In genomic region chr2:121090088-121090715, GRCh38 we compare ENCODE assay signal across 18 cellular contexts.
DNase-seq lines count a peak whose midpoint lies in the region; ATAC-seq and TF ChIP-seq lines count a peak whose summit lies in the region.
"Had no signal": no experiment of that assay in that cellular context is flagged by ENCODE, and none has a peak within 500 bp of the region (broad histone marks: within the 10 kb centered on the region; RNA-seq: fewer than 3 reads in every experiment).

No MANE protein-coding gene starts in this region.

- H3K9me3 Mint-ChIP-seq in CD14-positive monocyte (peaks cover 0 to 11% (median 0%) of the 10 kb centered on the region in 7 donors), GM23338 (peaks cover 10% of the 10 kb centered on the region; the same call in 2 of the 3 replicates)
- H3K9me3 Mint-ChIP-seq: CD8-positive, alpha-beta T cell had no signal

- no peaks in the 10 kb centered on the region for H3K79me2 ChIP-seq in GM23338 (replicated peaks; ENCODE audit: insufficient read depth)

- no peaks in the 10 kb centered on the region for H3K36me3 ChIP-seq in H7 (replicated peaks; ENCODE audit: control insufficient read depth, insufficient read depth, low read length)
- no peaks in the 10 kb centered on the region for H3K36me3 ChIP-seq in SJCRH30
- no peaks in the 10 kb centered on the region for H3K36me3 ChIP-seq in neuronal stem cell (replicated peaks in 1 of 2; ENCODE audit: control insufficient read depth in 2 of 2, insufficient read depth in 2 of 2, low read length in 2 of 2)
- H3K36me3 ChIP-seq in GM23338 (ENCODE audit: insufficient read depth): no peaks in the 10 kb centered on the region
- H3K36me3 ChIP-seq: BE2C had no signal

- H4K8ac ChIP-seq in neuronal stem cell (ENCODE audit: low read depth, low read length): no peak overlapping the region

- no peak for TF ChIP-seq CTCF in CD14-positive monocyte (IDR thresholded peaks at IDR 0.05)
- no peak for TF ChIP-seq CTCF in GM23338 (conservative IDR thresholded peaks at IDR 0.05; ENCODE audit: low read depth in 2 of 2)

- H2BK15ac ChIP-seq in neuronal stem cell (ENCODE audit: low read length): no peak overlapping the region

- no peaks in the 10 kb centered on the region for H3K27me3 ChIP-seq in H7 (ENCODE audit: control insufficient read depth, insufficient read depth, low read length)
- no peaks in the 10 kb centered on the region for H3K27me3 ChIP-seq in SJCRH30
- peaks cover 0 to 24% (median 0%) of the 10 kb centered on the region in 3 experiments for H3K27me3 ChIP-seq in neuronal stem cell (ENCODE audit: control insufficient read depth in 3 of 3, insufficient read depth in 3 of 3, low read depth in 1 of 3, low read length in 3 of 3)
- no peaks in the 10 kb centered on the region for H3K27me3 ChIP-seq in GM23338 (ENCODE audit: insufficient read depth)
- H3K27me3 ChIP-seq: BE2C had no signal

- no peaks in the 10 kb centered on the region for H3K4me1 Mint-ChIP-seq in CD14-positive monocyte
- no peaks in the 10 kb centered on the region; the same call in 2 of the 3 replicates for H3K4me1 Mint-ChIP-seq in GM23338

- H4K91ac ChIP-seq in neuronal stem cell (ENCODE audit: low read depth, low read length, poor library complexity): no peak overlapping the region

- no peak overlapping the region for H3K14ac ChIP-seq in neuronal stem cell (ENCODE audit: low read length)

- H3K4me3 Mint-ChIP-seq in CD14-positive monocyte (no peak overlapping the region), GM23338 (no peak overlapping the region)
- H3K4me3 Mint-ChIP-seq: CD8-positive, alpha-beta T cell had no signal

- H3K9me2 ChIP-seq in GM23338 (ENCODE audit: insufficient read depth): no peaks in the 10 kb centered on the region

- DNase-seq in CD14-positive monocyte (ENCODE audit: low spot score) (peak; percentile 35), H7 (peak; percentile 5), SJCRH30 (peak; percentile 69 to 82), neuronal stem cell (ENCODE audit: low spot score) (no peak), GM23338 (ENCODE audit: low spot score) (no peak), GM03348 (ENCODE audit: low spot score) (no peak), T1000 (lab: John Stamatoyannopoulos, UW) (no peak)
- DNase-seq: BE2C; CD8-positive, alpha-beta T cell; COR-L47; GOT3; HCEC 1CT; IMR-90; KG1 had no signal

- no peak overlapping the region for H2BK12ac ChIP-seq in neuronal stem cell (ENCODE audit: low read length)

- H2BK120ac ChIP-seq in neuronal stem cell (ENCODE audit: low read depth, low read length): no peak overlapping the region

- H3K4me2 ChIP-seq in neuronal stem cell (ENCODE audit: insufficient read depth, low read length, poor library complexity, severe bottlenecking) (no peak overlapping the region), GM23338 (no peak overlapping the region)
- H3K4me2 ChIP-seq: A549 had no signal

- no peak overlapping the region for H2AK5ac ChIP-seq in neuronal stem cell (ENCODE audit: low read depth, low read length)

- no peak overlapping the region for H2BK5ac ChIP-seq in neuronal stem cell (ENCODE audit: low read length)

- H3K9ac ChIP-seq in neuronal stem cell (ENCODE audit: low read depth, low read length, poor library complexity): no peak overlapping the region

- intact Hi-C loops in CD14-positive monocyte (cut with micrococcal nuclease): no loop called here

- no peaks in the 10 kb centered on the region for H3K36me3 Mint-ChIP-seq in CD14-positive monocyte
- peaks cover 3% of the 10 kb centered on the region; the same call in 1 of the 3 replicates for H3K36me3 Mint-ChIP-seq in GM23338 (ENCODE audit: low read depth)
- H3K36me3 Mint-ChIP-seq: CD8-positive, alpha-beta T cell had no signal

- H3K79me1 ChIP-seq in neuronal stem cell (ENCODE audit: low read depth, low read length): no peaks in the 10 kb centered on the region

- ATAC-seq in GM23338 (no peak), HG03460 (IDR thresholded peaks at IDR 0.05; ENCODE audit: unreplicated experiment) (no peak)
- ATAC-seq: A549; CD8-positive, alpha-beta T cell; GM12878 had no signal

- H2AFZ ChIP-seq in neuronal stem cell (ENCODE audit: low read length) (no peak overlapping the region), GM23338 (no peak overlapping the region; the same call in 1 of the 2 replicates)

- no CpG with 5 or more reads among the region's 18 CpGs for WGBS in neuronal stem cell (ENCODE audit: extremely low coverage in 2 of 2, insufficient read length in 2 of 2, insufficient replicate concordance in 1 of 2), 2 donors

- H3K27ac ChIP-seq in SJCRH30 (peak overlapping the region; percentile 86; the same call in 1 of the 2 replicates), neuronal stem cell (replicated peaks; ENCODE audit: low read length) (no peak overlapping the region), GM23338 (ENCODE audit: low read depth) (no peak overlapping the region)
- H3K27ac ChIP-seq: A549, C4-2B had no signal

- H3K9me3 ChIP-seq in SJCRH30 (replicated peaks) (no peaks in the 10 kb centered on the region), neuronal stem cell (replicated peaks in 1 of 2; ENCODE audit: control insufficient read depth in 2 of 2, insufficient read depth in 1 of 2, low read depth in 1 of 2, low read length in 2 of 2) (peaks cover 0 to 4% of the 10 kb centered on the region in 2 donors)
- H3K9me3 ChIP-seq: BE2C had no signal

- no peaks in the 10 kb centered on the region for H4K20me1 ChIP-seq in GM23338 (replicated peaks; ENCODE audit: insufficient read depth)

- no peak overlapping the region for H3K4me3 ChIP-seq in H7 (ENCODE audit: insufficient read depth, low read depth, low read length)
- peak overlapping the region; percentile 64 for H3K4me3 ChIP-seq in SJCRH30
- no peak overlapping the region for H3K4me3 ChIP-seq in neuronal stem cell (ENCODE audit: low read length in 2 of 2)
- H3K4me3 ChIP-seq in GM23338: no peak overlapping the region
- H3K4me3 ChIP-seq: A549, GM12878 had no signal

- H3K27ac Mint-ChIP-seq in CD14-positive monocyte (no peak overlapping the region), GM23338 (no peak overlapping the region)
- H3K27ac Mint-ChIP-seq: CD8-positive, alpha-beta T cell had no signal

- peak overlapping the region; percentile 67 for H3K23ac ChIP-seq in neuronal stem cell (ENCODE audit: low read depth, low read length, poor library complexity)

- H3K4ac ChIP-seq in neuronal stem cell (ENCODE audit: low read length): no peak overlapping the region

- no peaks in the 10 kb centered on the region for H3F3A ChIP-seq in GM23338 (replicated peaks; ENCODE audit: low read depth)

- H3K4me1 ChIP-seq in SJCRH30: peaks cover 18% of the 10 kb centered on the region
- H3K4me1 ChIP-seq in neuronal stem cell (ENCODE audit: control insufficient read depth in 2 of 2, insufficient read depth in 1 of 2, low read depth in 1 of 2, low read length in 2 of 2): no peaks in the 10 kb centered on the region
- H3K4me1 ChIP-seq in GM23338 (ENCODE audit: insufficient read depth): no peaks in the 10 kb centered on the region
- H3K4me1 ChIP-seq: A549 had no signal

- H3K27me3 Mint-ChIP-seq in CD14-positive monocyte (ENCODE audit: low read depth in 3 of 3) (peaks cover 2 to 10% (median 5%) of the 10 kb centered on the region in 3 donors), GM23338 (ENCODE audit: insufficient read depth, low read depth, poor library complexity) (peaks cover 11% of the 10 kb centered on the region)

- H3K18ac ChIP-seq in neuronal stem cell (ENCODE audit: low read length): peak overlapping the region; percentile 13

TF ChIP-seq in GM23338, 12 proteins besides CTCF, POLR2A, EP300 and RAD21:
- no peak for TF ChIP-seq POLR2AphosphoS5 (IDR thresholded peaks at IDR 0.05; ENCODE audit: low read depth)

Comparison
In these comparisons a context has a peak if more than half of its experiments do, and no peak if none do; other contexts are left out.
1. DNase-seq: peak in CD14-positive monocyte (single experiment), H7 (single experiment) and SJCRH30 (2 of 2); none in neuronal stem cell (single experiment), GM23338 (single experiment), GM03348 (single experiment) and T1000 (single experiment).